In the genomic region with DNA sequence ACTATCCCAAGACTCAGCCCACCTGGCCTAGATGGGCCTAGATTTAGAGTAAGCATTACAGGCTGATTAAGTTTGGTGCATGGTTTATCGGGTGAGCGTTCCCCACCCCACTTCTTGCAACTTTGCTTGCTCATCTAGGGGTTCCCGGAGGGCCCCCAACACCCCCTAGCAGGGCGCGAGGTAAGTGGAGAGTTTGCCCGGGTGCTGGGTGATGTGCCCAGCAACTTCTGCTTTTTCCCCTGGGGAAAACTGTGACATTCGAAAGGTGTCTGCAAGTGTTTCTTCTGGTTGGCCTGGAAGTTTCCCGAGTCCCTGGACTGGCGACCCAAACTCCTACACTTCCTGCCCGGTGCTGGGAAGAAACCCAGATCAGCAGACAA, we compare ENCODE assay signal across 11 cellular contexts. TPM values are rescaled to one million over a fixed set of nuclear protein-coding genes. Genes with fewer than 3 reads are reported as not detected.
DNase-seq lines count a peak whose midpoint lies in the region; ATAC-seq and TF ChIP-seq lines count a peak whose summit lies in the region.
"Had no signal": no experiment of that assay in that cellular context is flagged by ENCODE, and none has a peak within 500 bp of the region (broad histone marks: within the 10 kb centered on the region; RNA-seq: fewer than 3 reads in every experiment).

No MANE protein-coding gene starts in this region.

- peaks cover 23% of the 10 kb centered on the region for H3K4me1 Mint-ChIP-seq in activated naive CD4-positive, alpha-beta T cell treated with anti-CD3 and anti-CD28 coated beads, Interleukin-2, amount 10 ng/mL, durations not matched to agents 7 days and 5 days

- peaks cover 6% of the 10 kb centered on the region for H3K4me1 ChIP-seq in adipocyte (ENCODE audit: control insufficient read depth, insufficient read depth, low read length)
- H3K4me1 ChIP-seq in lower lobe of right lung, result peaks cover 31% of the 10 kb centered on the region
- peaks cover 0 to 41% (median 10%) of the 10 kb centered on the region in 4 donors for H3K4me1 ChIP-seq in tibial nerve
- peaks cover 0 to 37% (median 20%) of the 10 kb centered on the region in 4 donors for H3K4me1 ChIP-seq in sigmoid colon

- no peak for TF ChIP-seq POLR2A in tibial nerve (IDR thresholded peaks at IDR 0.05)
- no peak for TF ChIP-seq POLR2A in sigmoid colon (IDR thresholded peaks at IDR 0.05)

- peak overlapping the region; percentile 70 for H3K4me3 Mint-ChIP-seq in activated naive CD4-positive, alpha-beta T cell treated with anti-CD3 and anti-CD28 coated beads, Interleukin-2, amount 10 ng/mL, durations not matched to agents 7 days and 5 days

- H3K27me3 ChIP-seq in adipocyte (replicated peaks; ENCODE audit: control insufficient read depth, insufficient read depth, low read length), result no peaks in the 10 kb centered on the region
- H3K27me3 ChIP-seq in lower lobe of right lung (ENCODE audit: low read depth), result peaks cover 15% of the 10 kb centered on the region
- H3K27me3 ChIP-seq in tibial nerve, result no peaks in the 10 kb centered on the region
- no peaks in the 10 kb centered on the region for H3K27me3 ChIP-seq in sigmoid colon

- ATAC-seq in activated naive CD4-positive, alpha-beta T cell treated with anti-CD3 and anti-CD28 coated beads, Interleukin-2, amount 50 U/mL, for 72 hours, result no peak
- no peak for ATAC-seq in lower lobe of right lung
- no peak for ATAC-seq in left colon
- ATAC-seq in GM18868 (IDR thresholded peaks at IDR 0.05; ENCODE audit: unreplicated experiment), result no peak

- peak overlapping the region; percentile 86 for H3K9ac ChIP-seq in adipocyte (ENCODE audit: low read length)

- H3K27me3 Mint-ChIP-seq in activated naive CD4-positive, alpha-beta T cell treated with anti-CD3 and anti-CD28 coated beads, Interleukin-2, amount 10 ng/mL, durations not matched to agents 7 days and 5 days, result peaks cover 77% of the 10 kb centered on the region

- TF ChIP-seq EP300 in tibial nerve (IDR thresholded peaks at IDR 0.05), result no peak
- TF ChIP-seq EP300 in sigmoid colon (IDR thresholded peaks at IDR 0.05), result no peak

- no peaks in the 10 kb centered on the region for H3K9me3 Mint-ChIP-seq in activated naive CD4-positive, alpha-beta T cell treated with anti-CD3 and anti-CD28 coated beads, Interleukin-2, amount 10 ng/mL, durations not matched to agents 7 days and 5 days
- no peaks in the 10 kb centered on the region for H3K9me3 Mint-ChIP-seq in activated naive CD4-positive, alpha-beta T cell treated with anti-CD3 and anti-CD28 coated beads, Interleukin-2, amount 50 U/mL, for 72 hours

- no peaks in the 10 kb centered on the region for H3K9me3 ChIP-seq in adipocyte (ENCODE audit: control insufficient read depth, low read length)
- no peaks in the 10 kb centered on the region for H3K9me3 ChIP-seq in lower lobe of right lung
- no peaks in the 10 kb centered on the region for H3K9me3 ChIP-seq in tibial nerve
- H3K9me3 ChIP-seq in sigmoid colon, result no peaks in the 10 kb centered on the region

- no peak for TF ChIP-seq CTCF in lower lobe of right lung (IDR thresholded peaks at IDR 0.05)
- TF ChIP-seq CTCF in tibial nerve (IDR thresholded peaks at IDR 0.05), result no peak
- TF ChIP-seq CTCF in sigmoid colon (IDR thresholded peaks at IDR 0.05), result no peak

- H3K27ac Mint-ChIP-seq in activated naive CD4-positive, alpha-beta T cell treated with anti-CD3 and anti-CD28 coated beads, Interleukin-2, amount 10 ng/mL, durations not matched to agents 7 days and 5 days, result no peak overlapping the region
- H3K27ac Mint-ChIP-seq in activated naive CD4-positive, alpha-beta T cell treated with anti-CD3 and anti-CD28 coated beads, Interleukin-2, amount 50 U/mL, for 72 hours, result no peak overlapping the region

- intact Hi-C loops in lower lobe of right lung (cut with DNase I), result loop anchor here (10.0 kb wide), 1 partner anchor 111 kb away; no protein-coding TSS in a partner anchor
- intact Hi-C loops in sigmoid colon (cut with DNase I), result loop anchor here (10.0 kb wide), 4 partner anchors 101 to 761 kb away; no protein-coding TSS in a partner anchor
- intact Hi-C loops in left colon (cut with DNase I, micrococcal nuclease), result loop anchor here in 1 of 2 donors (10.0 kb wide), 2 partner anchors 461 to 1491 kb away; no protein-coding TSS in a partner anchor

- peaks cover 2% of the 10 kb centered on the region for H3K36me3 Mint-ChIP-seq in activated naive CD4-positive, alpha-beta T cell treated with anti-CD3 and anti-CD28 coated beads, Interleukin-2, amount 10 ng/mL, durations not matched to agents 7 days and 5 days
- peaks cover 7% of the 10 kb centered on the region in 2 donors for H3K36me3 Mint-ChIP-seq in activated naive CD4-positive, alpha-beta T cell treated with anti-CD3 and anti-CD28 coated beads, Interleukin-2, amount 50 U/mL, for 72 hours

- H3K4me3 ChIP-seq in adipocyte (ENCODE audit: low read length) (peak overlapping the region; percentile 92), lower lobe of right lung (peak overlapping the region; percentile 79), tibial nerve (peak overlapping the region; percentile 53 to 73 (median 70)), sigmoid colon (peak overlapping the region in 2 of 4 donors; percentile 72 to 83)

- WGBS in tibial nerve, 2 donors, result 58 to 63% methylated on average over 10 of the region's 10 CpGs
- 49 to 68% methylated on average over 10 of the region's 10 CpGs for WGBS in sigmoid colon, 2 donors

- no peaks in the 10 kb centered on the region for H3K36me3 ChIP-seq in adipocyte (ENCODE audit: control insufficient read depth, insufficient read depth, low read length, severe bottlenecking)
- no peaks in the 10 kb centered on the region for H3K36me3 ChIP-seq in lower lobe of right lung
- H3K36me3 ChIP-seq in tibial nerve, result no peaks in the 10 kb centered on the region
- H3K36me3 ChIP-seq in sigmoid colon, result no peaks in the 10 kb centered on the region

- H3K27ac ChIP-seq in lower lobe of right lung (no peak overlapping the region), tibial nerve (peak overlapping the region in 3 of 4 donors; percentile 76 to 90 (median 89)), sigmoid colon (no peak overlapping the region)
- H3K27ac ChIP-seq: C4-2B had no signal

- no peak for DNase-seq in activated naive CD4-positive, alpha-beta T cell treated with anti-CD3 and anti-CD28 coated beads, Interleukin-2, amount 10 ng/mL, durations not matched to agents 7 days and 5 days
- no peak for DNase-seq in activated naive CD4-positive, alpha-beta T cell treated with anti-CD3 and anti-CD28 coated beads, Interleukin-2, amount 50 U/mL, for 72 hours (ENCODE audit: low spot score in 2 of 2)
- no peak for DNase-seq in adipocyte (ENCODE audit: low read depth)
- no peak for DNase-seq in lower lobe of right lung
- no peak for DNase-seq in tibial nerve (ENCODE audit: low spot score in 2 of 2)
- no peak for DNase-seq in sigmoid colon
- DNase-seq in left colon, result no peak
- DNase-seq: central memory CD4-positive, alpha-beta T cell; NCI-H446 had no signal

- CTCF ChIA-PET in activated naive CD4-positive, alpha-beta T cell treated with anti-CD3 and anti-CD28 coated beads, Interleukin-2, amount 10 ng/mL, durations not matched to agents 7 days and 5 days (lab: Charles Lee), result interaction anchor here (1.5 to 5.5 kb wide), 2 partner anchors 227 to 237 kb away, joined by 4 to 52 read pairs; no protein-coding TSS in a partner anchor

RNA-seq across cellular contexts. Expression of a gene that starts 31.7 kb away (rescaled TPM):
- total RNA-seq in activated naive CD4-positive, alpha-beta T cell treated with anti-CD3 and anti-CD28 coated beads, Interleukin-2, amount 50 U/mL, for 72 hours, result under 1 TPM in 1 of 2 donors, not detected in 1; 0.54 TPM
- total RNA-seq in lower lobe of right lung, result 0.95 TPM
- 1 to 10 TPM in 3 of 4 donors, under 1 TPM in 1; 0.39 to 5.2 (median 2.3) TPM for total RNA-seq in tibial nerve
- total RNA-seq in sigmoid colon, result 1 to 10 TPM in 3 of 4 donors, under 1 TPM in 1; 0.82 to 4.2 (median 3.4) TPM
- polyA plus RNA-seq in sigmoid colon, result under 1 TPM in 1 of 3 donors, not detected in 2; 0.10 TPM
- under 1 TPM in 1 of 2 donors, not detected in 1; 0.95 TPM for total RNA-seq in left colon

RNA-seq across cellular contexts. Expression of a gene that starts 40.2 kb away (rescaled TPM):
- total RNA-seq in activated naive CD4-positive, alpha-beta T cell treated with anti-CD3 and anti-CD28 coated beads, Interleukin-2, amount 50 U/mL, for 72 hours, result 10 to 100 TPM; 20.1 to 46.4 TPM
- 48.8 TPM for total RNA-seq in lower lobe of right lung
- total RNA-seq in tibial nerve, result 10 to 100 TPM; 40.6 to 60.9 (median 47.5) TPM
- 10 to 100 TPM; 36.0 to 53.7 (median 45.1) TPM for total RNA-seq in sigmoid colon
- polyA plus RNA-seq in sigmoid colon, result 10 to 100 TPM in 2 of 3 donors, 1 to 10 TPM in 1; 8.6 to 16.1 (median 10.2) TPM
- total RNA-seq in left colon, result 10 to 100 TPM; 23.8 to 31.5 TPM

Comparison
In these comparisons a context has a peak if more than half of its experiments do, and no peak if none do; other contexts are left out.
1. H3K27ac ChIP-seq: peak in tibial nerve (3 of 4); none in lower lobe of right lung (single experiment) and sigmoid colon (0 of 4).